ENCODE assay signal across 12 cellular contexts in genomic region chr3:72816843-72817485, GRCh38. TPM values are rescaled to one million over a fixed set of nuclear protein-coding genes. Genes with fewer than 3 reads are reported as not detected.
DNase-seq lines count a peak whose midpoint lies in the region; ATAC-seq lines count a peak whose summit lies in the region.
"Had no signal": no experiment of that assay in that cellular context is flagged by ENCODE, and none has a peak within 500 bp of the region (broad histone marks: within the 10 kb centered on the region; RNA-seq: fewer than 3 reads in every experiment).

No MANE protein-coding gene starts in this region.

- no peaks in the 10 kb centered on the region for H3K9me3 Mint-ChIP-seq in activated naive CD4-positive, alpha-beta T cell treated with anti-CD3 and anti-CD28 coated beads, Interleukin-2, amount 50 U/mL, for 72 hours
- H3K9me3 Mint-ChIP-seq in activated naive CD4-positive, alpha-beta T cell treated with anti-CD3 and anti-CD28 coated beads, Interleukin-2, amount 10 ng/mL, durations not matched to agents 7 days and 5 days = no peaks in the 10 kb centered on the region
- H3K9me3 Mint-ChIP-seq: CD4-positive, CD25-positive, alpha-beta regulatory T cell had no signal

- H3K27ac ChIP-seq in temporal lobe (ENCODE audit: low read depth, low read length) = peak overlapping the region; percentile 45

- H3K27me3 Mint-ChIP-seq in activated naive CD4-positive, alpha-beta T cell treated with anti-CD3 and anti-CD28 coated beads, Interleukin-2, amount 10 ng/mL, durations not matched to agents 7 days and 5 days = no peaks in the 10 kb centered on the region
- H3K27me3 Mint-ChIP-seq: CD4-positive, CD25-positive, alpha-beta regulatory T cell had no signal

- peaks cover 6 to 8% of the 10 kb centered on the region in 2 donors for H3K36me3 Mint-ChIP-seq in activated naive CD4-positive, alpha-beta T cell treated with anti-CD3 and anti-CD28 coated beads, Interleukin-2, amount 50 U/mL, for 72 hours
- peaks cover 24% of the 10 kb centered on the region for H3K36me3 Mint-ChIP-seq in activated naive CD4-positive, alpha-beta T cell treated with anti-CD3 and anti-CD28 coated beads, Interleukin-2, amount 10 ng/mL, durations not matched to agents 7 days and 5 days

- intact Hi-C loops in posterior cingulate gyrus (cut with DNase I) = no loop called here

- H3K4me3 Mint-ChIP-seq in activated naive CD4-positive, alpha-beta T cell treated with anti-CD3 and anti-CD28 coated beads, Interleukin-2, amount 10 ng/mL, durations not matched to agents 7 days and 5 days = no peak overlapping the region
- H3K4me3 Mint-ChIP-seq: CD4-positive, CD25-positive, alpha-beta regulatory T cell had no signal

- DNase-seq in activated naive CD4-positive, alpha-beta T cell treated with anti-CD3 and anti-CD28 coated beads, Interleukin-2, amount 50 U/mL, for 72 hours (ENCODE audit: low spot score in 2 of 2) = no peak
- no peak for DNase-seq in activated naive CD4-positive, alpha-beta T cell treated with anti-CD3 and anti-CD28 coated beads, Interleukin-2, amount 10 ng/mL, durations not matched to agents 7 days and 5 days
- no peak for DNase-seq in NK-92 treated with Interleukin-12 subunit alpha and Interleukin-12 subunit beta, amount 100 ng/mL, for 24 hours (lab: John Stamatoyannopoulos, UW)
- DNase-seq in posterior cingulate gyrus (no peak), UCSD-AML1 (lab: John Stamatoyannopoulos, UW; ENCODE audit: unreplicated experiment) (no peak)
- DNase-seq: activated gamma-delta T cell treated with Interleukin-2 at 50 U/mL for 16 hours; CD4-positive, CD25-positive, alpha-beta regulatory T cell; NCI-H1092 treated with DMSO at 0.1 percent for 48 hours; SW 1271 had no signal

- peaks cover 3% of the 10 kb centered on the region for H3K4me1 Mint-ChIP-seq in activated naive CD4-positive, alpha-beta T cell treated with anti-CD3 and anti-CD28 coated beads, Interleukin-2, amount 10 ng/mL, durations not matched to agents 7 days and 5 days

- CTCF ChIA-PET in activated naive CD4-positive, alpha-beta T cell treated with anti-CD3 and anti-CD28 coated beads, Interleukin-2, amount 10 ng/mL, durations not matched to agents 7 days and 5 days (lab: Charles Lee) = interaction anchor here (0.6 to 4.0 kb wide), 3 partner anchors 150 to 903 kb away, joined by 3 to 29 read pairs (median 3); no protein-coding TSS in a partner anchor

- H3K27ac Mint-ChIP-seq in activated naive CD4-positive, alpha-beta T cell treated with anti-CD3 and anti-CD28 coated beads, Interleukin-2, amount 50 U/mL, for 72 hours = no peak overlapping the region
- H3K27ac Mint-ChIP-seq in activated naive CD4-positive, alpha-beta T cell treated with anti-CD3 and anti-CD28 coated beads, Interleukin-2, amount 10 ng/mL, durations not matched to agents 7 days and 5 days = no peak overlapping the region

- ATAC-seq in activated naive CD4-positive, alpha-beta T cell treated with anti-CD3 and anti-CD28 coated beads, Interleukin-2, amount 50 U/mL, for 72 hours = peak; percentile 72 to 73
- ATAC-seq in HG02623 (IDR thresholded peaks at IDR 0.05; ENCODE audit: unreplicated experiment) = peak; percentile 45
- ATAC-seq in HG03565 (IDR thresholded peaks at IDR 0.05; ENCODE audit: unreplicated experiment) = peak; percentile 46

RNA-seq across cellular contexts. Expression of gene SHQ1, which starts 31.3 kb away (rescaled TPM):
- 10 to 100 TPM; 25.7 to 34.3 TPM for total RNA-seq in activated naive CD4-positive, alpha-beta T cell treated with anti-CD3 and anti-CD28 coated beads, Interleukin-2, amount 50 U/mL, for 72 hours
- 13.3 TPM for total RNA-seq in temporal lobe
